8 cellular contexts compared by ENCODE assay signal in the genomic region with DNA sequence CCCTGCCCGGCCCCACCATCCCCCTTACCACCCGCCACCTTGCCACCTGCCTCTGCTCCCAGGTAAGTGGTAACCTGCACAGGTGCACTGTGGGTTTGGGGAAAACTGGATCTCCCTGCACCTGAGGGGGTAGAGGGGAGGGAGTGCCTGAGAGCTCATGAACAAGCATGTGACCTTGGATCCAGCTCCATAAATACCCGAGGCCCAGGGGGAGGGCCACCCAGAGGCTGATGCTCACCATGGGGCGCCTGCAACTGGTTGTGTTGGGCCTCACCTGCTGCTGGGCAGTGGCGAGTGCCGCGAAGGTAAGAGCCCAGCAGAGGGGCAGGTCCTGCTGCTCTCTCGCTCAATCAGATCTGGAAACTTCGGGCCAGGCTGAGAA. TPM values are rescaled to one million over a fixed set of nuclear protein-coding genes. Genes with fewer than 3 reads are reported as not detected.
DNase-seq lines count a peak whose midpoint lies in the region; ATAC-seq, FAIRE-seq and TF ChIP-seq lines count a peak whose summit lies in the region.
"Not testable (repeated sequence)": the region's sequence is repeated elsewhere in the genome, so short reads cannot be mapped to it uniquely, and the experiment has no call there.

A gene (plus strand): TSS at position 218 of the 382 bp plus-strand sequence. CDS start 22 bp downstream, at position 240.

- H3K9me3 Mint-ChIP-seq in activated naive CD8-positive, alpha-beta T cell treated with anti-CD3 and anti-CD28 coated beads, Interleukin-2, amount 10 ng/mL, durations not matched to agents 7 days and 5 days: not testable (repeated sequence)

- TF ChIP-seq POLR2A in IMR-90 (IDR thresholded peaks at IDR 0.05; ENCODE audit: low read depth, low read length); HepG2 (IDR thresholded peaks at IDR 0.05; ENCODE audit: insufficient read depth in 1 of 2, low read depth in 2 of 2, low read length in 2 of 2): not testable (repeated sequence)

- CTCF ChIA-PET in IMR-90 (lab: Yijun Ruan, JAX); HepG2 (lab: Yijun Ruan, JAX; ENCODE audit: low intra/inter-chr PET ratio, low total read pairs): not testable (repeated sequence)

- not testable (repeated sequence) for H2AFZ ChIP-seq in IMR-90 (replicated peaks; ENCODE audit: low read length, poor library complexity); HepG2 (ENCODE audit: low read length)

- H3K14ac ChIP-seq in IMR-90 (replicated peaks; ENCODE audit: low read depth, low read length): not testable (repeated sequence)

- H3K36me3 ChIP-seq in IMR-90 (ENCODE audit: control insufficient read depth, insufficient read depth, low read length): peaks cover 14% of the 10 kb centered on the region
- peaks cover 66% of the 10 kb centered on the region for H3K36me3 ChIP-seq in WERI-Rb-1
- H3K36me3 ChIP-seq in HepG2 (replicated peaks in 1 of 2; ENCODE audit: control insufficient read depth in 1 of 2, insufficient read depth in 2 of 2, low read length in 2 of 2): not testable (repeated sequence)
- peaks cover 0 to 34% (median 20%) of the 10 kb centered on the region in 3 donors for H3K36me3 ChIP-seq in pancreas

- intact Hi-C loops in IMR-90 (cut with micrococcal nuclease); Right ventricle myocardium superior (cut with DNase I); HepG2 (cut with micrococcal nuclease; ENCODE audit: unreplicated experiment); pancreas (cut with DNase I): not testable (repeated sequence)

- peak within 1 kb of the TSS in 1 of 2 experiments; percentile 65; a peak in 2 of 4 replicates for H4K8ac ChIP-seq in IMR-90 (ENCODE audit: low read depth in 2 of 2, low read length in 2 of 2)

- H2BK20ac ChIP-seq in IMR-90 (ENCODE audit: low read depth, low read length): not testable (repeated sequence)

- not testable (repeated sequence) for H3K27me3 ChIP-seq in IMR-90 (ENCODE audit: control insufficient read depth, insufficient read depth, low read length); WERI-Rb-1 (ENCODE audit: insufficient read depth, low read depth, severe bottlenecking); HepG2 (ENCODE audit: control insufficient read depth in 1 of 2, insufficient read depth in 2 of 2, low read length in 2 of 2); pancreas

- not testable (repeated sequence) for H3K9me1 ChIP-seq in IMR-90 (ENCODE audit: insufficient read depth, low read length)

- no CpG with 5 or more reads among the region's 9 CpGs for WGBS in IMR-90 (ENCODE audit: extremely low coverage in 2 of 2, insufficient read length in 1 of 2), 2 experiments
- 0% methylated on average over 1 of the region's 9 CpGs for WGBS in HepG2 (ENCODE audit: low lambda C conversion rate)
- 0 to 10% methylated on average over 1 to 3 of the region's 9 CpGs for WGBS in pancreas, 2 donors

- not testable (repeated sequence) for TF ChIP-seq CTCF in IMR-90 (conservative IDR thresholded peaks at IDR 0.05; ENCODE audit: low read depth, low read length); WERI-Rb-1 (IDR thresholded peaks at IDR 0.05; ENCODE audit: low read depth, low read length); HepG2 (CRISPR knock-in tag; IDR thresholded peaks at IDR 0.05); pancreas (IDR thresholded peaks at IDR 0.05)

- peaks cover 36% of the 10 kb centered on the region for H3K4me1 Mint-ChIP-seq in activated naive CD8-positive, alpha-beta T cell treated with anti-CD3 and anti-CD28 coated beads, Interleukin-2, amount 10 ng/mL, durations not matched to agents 7 days and 5 days

- BruUV-seq in IMR-90 (replicated peaks; lab: Mats Ljungman, UMichigan); HepG2 (replicated peaks; lab: Mats Ljungman, UMichigan): not testable (repeated sequence)

- not testable (repeated sequence) for H3K27me3 Mint-ChIP-seq in activated naive CD8-positive, alpha-beta T cell treated with anti-CD3 and anti-CD28 coated beads, Interleukin-2, amount 10 ng/mL, durations not matched to agents 7 days and 5 days

- not testable (repeated sequence) for H3K79me1 ChIP-seq in IMR-90 (ENCODE audit: low read depth in 1 of 2, low read length in 2 of 2)

- not testable (repeated sequence) for TF ChIP-seq RAD21 in IMR-90 (IDR thresholded peaks at IDR 0.05; ENCODE audit: low read length); HepG2 (CRISPR knock-in tag; IDR thresholded peaks at IDR 0.05)

- not testable (repeated sequence) for H3K4ac ChIP-seq in IMR-90 (ENCODE audit: low read depth, low read length)

- H3K27ac Mint-ChIP-seq in activated naive CD8-positive, alpha-beta T cell treated with anti-CD3 and anti-CD28 coated beads, Interleukin-2, amount 10 ng/mL, durations not matched to agents 7 days and 5 days: peak within 1 kb of the TSS; percentile 55

- not testable (repeated sequence) for H3K9me3 ChIP-seq in IMR-90 (ENCODE audit: control insufficient read depth, insufficient read depth, low read length); WERI-Rb-1 (ENCODE audit: severe bottlenecking); HepG2 (ENCODE audit: low read length); pancreas

- peak; percentile 43 for FAIRE-seq in HepG2 (lab: Jason Lieb, UNC)
- FAIRE-seq in pancreas (lab: Jason Lieb, UNC): not testable (repeated sequence)

- not testable (repeated sequence) for H4K20me1 ChIP-seq in IMR-90 (ENCODE audit: insufficient read depth, low read length); HepG2 (ENCODE audit: insufficient read depth, low read length)

- H2BK5ac ChIP-seq in IMR-90 (ENCODE audit: low read depth, low read length, poor library complexity, severe bottlenecking): not testable (repeated sequence)

- H2AK5ac ChIP-seq in IMR-90 (ENCODE audit: low read depth, low read length): not testable (repeated sequence)

- H4K5ac ChIP-seq in IMR-90 (ENCODE audit: low read depth, low read length): 0 out of 2 replicates have a peak within 1 kb of the TSS, but pooled peaks have one; percentile 65

- not testable (repeated sequence) for H3K4me2 ChIP-seq in IMR-90 (ENCODE audit: low read depth, low read length); HepG2 (ENCODE audit: low read depth, low read length)

- TF ChIP-seq EP300 in HepG2 (IDR thresholded peaks at IDR 0.05; ENCODE audit: low read depth in 2 of 2, low read length in 2 of 2); HepG2 (CRISPR knock-in tag; IDR thresholded peaks at IDR 0.05; ENCODE audit: borderline replicate concordance): not testable (repeated sequence)

- not testable (repeated sequence) for H2BK120ac ChIP-seq in IMR-90 (ENCODE audit: low read depth, low read length)

- POLR2A ChIA-PET in IMR-90 (lab: Charles Lee; ENCODE audit: unreplicated experiment); activated naive CD8-positive, alpha-beta T cell treated with anti-CD3 and anti-CD28 coated beads, Interleukin-2, amount 10 ng/mL, durations not matched to agents 7 days and 5 days (lab: Charles Lee); HepG2 (lab: Yijun Ruan, JAX): not testable (repeated sequence)

- peak within 1 kb of the TSS; percentile 21; the same call in 1 of the 2 replicates for H3K27ac ChIP-seq in IMR-90 (ENCODE audit: insufficient read depth, low read length)
- H3K27ac ChIP-seq in WERI-Rb-1: peak within 1 kb of the TSS; percentile 99
- peak within 1 kb of the TSS; percentile 44 for H3K27ac ChIP-seq in HepG2 (ENCODE audit: extremely low read length, insufficient read depth, low read length)
- peak within 1 kb of the TSS; percentile 75 to 86 (median 80) for H3K27ac ChIP-seq in pancreas

- peak within 1 kb of the TSS; percentile 35 for H3K4me3 Mint-ChIP-seq in activated naive CD8-positive, alpha-beta T cell treated with anti-CD3 and anti-CD28 coated beads, Interleukin-2, amount 10 ng/mL, durations not matched to agents 7 days and 5 days

- ATAC-seq in IMR-90 (ENCODE audit: low read depth); activated naive CD8-positive, alpha-beta T cell treated with anti-CD3 and anti-CD28 coated beads, Interleukin-2, amount 10 ng/mL, durations not matched to agents 7 days and 5 days (ENCODE audit: low read depth): not testable (repeated sequence)
- peak; percentile 24 for ATAC-seq in Right ventricle myocardium superior (ENCODE audit: poor library complexity)
- ATAC-seq in HepG2: peak; percentile 57
- peak; percentile 65 to 77 (median 71) for ATAC-seq in pancreas

- in situ Hi-C loops in IMR-90 (cut with MboI; ENCODE audit: low sequenced_read_pairs); HepG2 (cut with HindIII; ENCODE audit: extremely low pct_ligation_motif_present, low pct_unique_long_range_greater_than_20kb): not testable (repeated sequence)

- DNase-seq in COR-L47 (lab: John Stamatoyannopoulos, UW): peak; percentile 20
- not testable (repeated sequence) for DNase-seq in IMR-90; activated naive CD8-positive, alpha-beta T cell treated with anti-CD3 and anti-CD28 coated beads, Interleukin-2, amount 10 ng/mL, durations not matched to agents 7 days and 5 days; Right ventricle myocardium superior
- peak; percentile 53 for DNase-seq in NCI-H2171 treated with DMSO at 0.1 percent for 48 hours (lab: John Stamatoyannopoulos, UW)
- DNase-seq in WERI-Rb-1: peak; percentile 54
- DNase-seq in HepG2 (ENCODE audit: low spot score): peak; percentile 21
- DNase-seq in pancreas: peak; percentile 89 to 100 (median 97)

- not testable (repeated sequence) for H3K18ac ChIP-seq in IMR-90 (ENCODE audit: low read depth, low read length)

- H3K4me3 ChIP-seq in IMR-90 (ENCODE audit: insufficient read depth, low read depth, low read length); WERI-Rb-1 (ENCODE audit: low read depth, low read length); HepG2 (replicated peaks in 1 of 3; ENCODE audit: insufficient read depth in 1 of 3, low read depth in 2 of 3, low read length in 3 of 3): not testable (repeated sequence)
- H3K4me3 ChIP-seq in pancreas: peak within 1 kb of the TSS in 3 of 4 donors; percentile 20 to 61 (median 55)

- H3K9ac ChIP-seq in IMR-90 (ENCODE audit: low read depth, low read length): not testable (repeated sequence)
- 0 out of 2 replicates have a peak within 1 kb of the TSS, but pooled peaks have one; percentile 34 for H3K9ac ChIP-seq in HepG2 (ENCODE audit: insufficient read depth, low read depth, low read length)

- not testable (repeated sequence) for H3K79me2 ChIP-seq in HepG2 (ENCODE audit: insufficient read depth, low read length)

- not testable (repeated sequence) for H4K91ac ChIP-seq in IMR-90 (ENCODE audit: insufficient read depth, low read depth, low read length)

- not testable (repeated sequence) for H3K36me3 Mint-ChIP-seq in activated naive CD8-positive, alpha-beta T cell treated with anti-CD3 and anti-CD28 coated beads, Interleukin-2, amount 10 ng/mL, durations not matched to agents 7 days and 5 days

- not testable (repeated sequence) for H2BK15ac ChIP-seq in IMR-90 (ENCODE audit: low read depth, low read length)

- not testable (repeated sequence) for H3K23ac ChIP-seq in IMR-90 (ENCODE audit: low read depth, low read length)

- not testable (repeated sequence) for H3K56ac ChIP-seq in IMR-90 (ENCODE audit: extremely low read depth, insufficient read depth, low read length)

- dilution Hi-C loops in IMR-90 (cut with HindIII; ENCODE audit: low sequenced_read_pairs, unreplicated experiment): not testable (repeated sequence)

- not testable (repeated sequence) for H3K4me1 ChIP-seq in IMR-90 (ENCODE audit: control insufficient read depth, insufficient read depth, low read length)
- H3K4me1 ChIP-seq in HepG2 (ENCODE audit: insufficient read depth, low read length): peaks cover 34% of the 10 kb centered on the region
- peaks cover 15 to 35% (median 26%) of the 10 kb centered on the region in 3 donors for H3K4me1 ChIP-seq in pancreas

- peak within 1 kb of the TSS; percentile 37 for H2AK9ac ChIP-seq in IMR-90 (replicated peaks; ENCODE audit: low read depth, low read length, poor library complexity)

RNA-seq across cellular contexts. Expression of the gene that starts here (rescaled TPM):
- total RNA-seq in IMR-90 (2012; rRNA removed) (under 0.01 TPM in 2 replicates), Right ventricle myocardium superior (7.3 TPM), HepG2 (2016; rRNA removed; fragmentation: Illumina TruSeq; extraction: Trizol) (0.62 and 1.5 TPM in 2 replicates), pancreas (over 10,000 TPM; 11,290 to 24,413 (median 19,239) TPM)
- polyA plus RNA-seq in IMR-90 (2012; rRNA removed) (0.67 and 0.75 TPM in 2 replicates), HepG2 (2011; rRNA removed) (0.63 and 0.81 TPM in 2 replicates), pancreas (1,000 to 10,000 TPM; 2,560 to 4,565 TPM)
- 0.27 and 0.51 TPM in 2 replicates for polyA plus RNA-seq in IMR-90 (2012; cell fraction: cytosol; rRNA removed)
- 5.5 and 8.5 TPM in 2 replicates for polyA plus RNA-seq in IMR-90 (2012; cell fraction: nucleus; rRNA removed; ENCODE audit: low replicate concordance)
- 1 to 10 TPM; 1.4 to 2.3 TPM for total RNA-seq in activated naive CD8-positive, alpha-beta T cell treated with anti-CD3 and anti-CD28 coated beads, Interleukin-2, amount 10 ng/mL, durations not matched to agents 7 days and 5 days
- 0.35 and 0.40 TPM in 2 replicates for total RNA-seq in HepG2 (2016; cell fraction: cytosol; rRNA removed; fragmentation: Illumina TruSeq; extraction: Trizol; ENCODE audit: low read depth)
- total RNA-seq in HepG2 (2016; cell fraction: insoluble cytoplasmic fraction; rRNA removed; fragmentation: Illumina TruSeq; extraction: Trizol): 0.55 and 1.2 TPM in 2 replicates
- total RNA-seq in HepG2 (2016; cell fraction: membrane; rRNA removed; fragmentation: Illumina TruSeq; extraction: Trizol): 0.83 and 1.2 TPM in 2 replicates
- 1.6 and 1.7 TPM in 2 replicates for total RNA-seq in HepG2 (2016; cell fraction: nucleus; rRNA removed; fragmentation: Illumina TruSeq; extraction: Trizol)
- polyA plus RNA-seq in HepG2 (2011; cell fraction: cytosol; rRNA removed): 0.19 and 0.34 TPM in 2 replicates
- polyA plus RNA-seq in HepG2 (2011; cell fraction: nucleus; rRNA removed): 5.0 and 7.7 TPM in 2 replicates
- polyA plus RNA-seq in HepG2 (2012): 1.2 and 1.6 TPM in 2 replicates
- polyA plus RNA-seq in HepG2 (2016; cell fraction: cytosol; fragmentation: Illumina TruSeq; extraction: Trizol; ENCODE audit: low read depth): 1.0 and 1.1 TPM in 2 replicates
- 1.5 and 2.0 TPM in 2 replicates for polyA plus RNA-seq in HepG2 (2016; cell fraction: insoluble cytoplasmic fraction; fragmentation: Illumina TruSeq; extraction: Trizol; ENCODE audit: low read depth)
- polyA plus RNA-seq in HepG2 (2016; cell fraction: membrane; fragmentation: Illumina TruSeq; extraction: Trizol; ENCODE audit: low read depth): 1.9 TPM in 2 replicates
- polyA plus RNA-seq in HepG2 (2016; cell fraction: nucleus; fragmentation: Illumina TruSeq; extraction: Trizol; ENCODE audit: insufficient read depth, low read depth): 7.7 and 8.2 TPM in 2 replicates
- polyA minus RNA-seq in HepG2 (2011; rRNA and poly(A)+ RNA removed; ENCODE audit: low replicate concordance): 0.70 TPM in 1 of 2 replicates, not detected in the other
- polyA minus RNA-seq in HepG2 (2011; cell fraction: cytosol; rRNA and poly(A)+ RNA removed): not detected in 2 replicates
- polyA minus RNA-seq in HepG2 (2011; cell fraction: nucleus; rRNA and poly(A)+ RNA removed): 0.50 and 1.2 TPM in 2 replicates

Comparison
In these comparisons a context has a peak if more than half of its experiments do, and no peak if none do; other contexts are left out.
1. RNA of the gene that starts here (total RNA-seq): 11,290 to 24,413 TPM in pancreas; 7.3 TPM in Right ventricle myocardium superior (single experiment), 1.4 to 2.3 TPM in activated naive CD8-positive, alpha-beta T cell treated with anti-CD3 and anti-CD28 coated beads, Interleukin-2, amount 10 ng/mL, durations not matched to agents 7 days and 5 days, 0.35 to 1.7 TPM in HepG2 and under 0.01 TPM in IMR-90; every median in the first group is over 1,000 times any median in the second.
2. RNA of the gene that starts here (polyA plus RNA-seq): 2,560 to 4,565 TPM in pancreas; 0.27 to 8.5 TPM in IMR-90 and 0.19 to 8.2 TPM in HepG2; every median in the first group is over 100 times any median in the second.
3. H3K27ac ChIP-seq: peak in every context shown above with its lines; median percentile 99 in WERI-Rb-1; 80 in pancreas; 44 in HepG2; 21 in IMR-90.